ENCODE assay signal across 9 cellular contexts in genomic region chr19:46546194-46546896, GRCh38. TPM values are rescaled to one million over a fixed set of nuclear protein-coding genes. Genes with fewer than 3 reads are reported as not detected.
A peak's percentile ranks its signal among the peaks of the same experiment; 100 is the strongest.
DNase-seq lines count a peak whose midpoint lies in the region; ATAC-seq and TF ChIP-seq lines count a peak whose summit lies in the region.
"Had no signal": no experiment of that assay in that cellular context is flagged by ENCODE, and none has a peak within 500 bp of the region (broad histone marks: within the 10 kb centered on the region; RNA-seq: fewer than 3 reads in every experiment).

No MANE protein-coding gene starts in this region.

- no peak overlapping the region for H3K4ac ChIP-seq in neuronal stem cell (ENCODE audit: low read length)

- H3K27ac ChIP-seq in OCI-LY7 (ENCODE audit: low read depth, low read length, poor library complexity, severe bottlenecking) (no peak overlapping the region), neuronal stem cell (replicated peaks; ENCODE audit: low read length) (no peak overlapping the region)
- H3K27ac ChIP-seq: Peyer's patch had no signal

- no peaks in the 10 kb centered on the region for H3K79me1 ChIP-seq in neuronal stem cell (ENCODE audit: low read depth, low read length)

- no peaks in the 10 kb centered on the region for H4K20me1 ChIP-seq in OCI-LY7 (ENCODE audit: insufficient read depth, low read length)

- H3K9me2 ChIP-seq in OCI-LY7 (ENCODE audit: insufficient read depth, low read length), result no peaks in the 10 kb centered on the region

- no peak overlapping the region for H3K14ac ChIP-seq in neuronal stem cell (ENCODE audit: low read length)

- no peak overlapping the region for H2BK12ac ChIP-seq in neuronal stem cell (ENCODE audit: low read length)

- H4K91ac ChIP-seq in neuronal stem cell (ENCODE audit: low read depth, low read length, poor library complexity), result no peak overlapping the region

- ATAC-seq in GM21381 (IDR thresholded peaks at IDR 0.05; ENCODE audit: unreplicated experiment), result no peak
- no peak for ATAC-seq in HG02970 (IDR thresholded peaks at IDR 0.05; ENCODE audit: low FRiP score, unreplicated experiment)

- H3K36me3 ChIP-seq in OCI-LY7 (ENCODE audit: insufficient read depth, low read length) (no peaks in the 10 kb centered on the region), neuronal stem cell (replicated peaks in 1 of 2; ENCODE audit: control insufficient read depth in 2 of 2, insufficient read depth in 2 of 2, low read length in 2 of 2) (no peaks in the 10 kb centered on the region)
- H3K36me3 ChIP-seq: Peyer's patch had no signal

- intact Hi-C loops in OCI-LY7 (cut with micrococcal nuclease; ENCODE audit: unreplicated experiment), result no loop called here

- CTCF ChIA-PET in OCI-LY7 (lab: Charles Lee; ENCODE audit: unreplicated experiment), result no interaction called here

- no peak overlapping the region for H3K23ac ChIP-seq in neuronal stem cell (ENCODE audit: low read depth, low read length, poor library complexity)

- H2BK120ac ChIP-seq in neuronal stem cell (ENCODE audit: low read depth, low read length), result no peak overlapping the region

- H3K18ac ChIP-seq in neuronal stem cell (ENCODE audit: low read length), result peak overlapping the region; percentile 1

- H3K4me1 ChIP-seq in OCI-LY7 (ENCODE audit: insufficient read depth, low read length, poor library complexity, severe bottlenecking) (no peaks in the 10 kb centered on the region), neuronal stem cell (ENCODE audit: control insufficient read depth in 2 of 2, insufficient read depth in 1 of 2, low read depth in 1 of 2, low read length in 2 of 2) (peaks cover 0 to 3% of the 10 kb centered on the region in 2 donors)
- H3K4me1 ChIP-seq: Peyer's patch had no signal

- WGBS in neuronal stem cell (ENCODE audit: extremely low coverage in 2 of 2, insufficient read length in 2 of 2, insufficient replicate concordance in 1 of 2), 2 donors, result no CpG with 5 or more reads among the region's 7 CpGs

- DNase-seq in NCI-H524 (lab: John Stamatoyannopoulos, UW) (peak; percentile 5 to 39), NCI-H524 treated with DMSO at 0.1 percent for 48 hours (lab: John Stamatoyannopoulos, UW) (no peak), OCI-LY7 (ENCODE audit: low spot score) (peak; percentile 29), fibroblast of mammary gland (ENCODE audit: low read depth) (peak; percentile 48), neuronal stem cell (ENCODE audit: low spot score) (no peak)
- DNase-seq in central memory CD4-positive, alpha-beta T cell, result no peak

- H2BK15ac ChIP-seq in neuronal stem cell (ENCODE audit: low read length), result no peak overlapping the region

- BruUV-seq in OCI-LY7 (replicated peaks; lab: Mats Ljungman, UMichigan), result no TSS peak

- TF ChIP-seq CTCF in OCI-LY7 (conservative IDR thresholded peaks at IDR 0.05; ENCODE audit: low read length) (no peak), fibroblast of mammary gland (conservative IDR thresholded peaks at IDR 0.05; ENCODE audit: control insufficient read depth, insufficient read depth, low read depth, low read length) (no peak)

- H3K9ac ChIP-seq in neuronal stem cell (ENCODE audit: low read depth, low read length, poor library complexity), result no peak overlapping the region

- H4K8ac ChIP-seq in neuronal stem cell (ENCODE audit: low read depth, low read length), result no peak overlapping the region

- H2BK5ac ChIP-seq in neuronal stem cell (ENCODE audit: low read length), result no peak overlapping the region

- H3K4me3 ChIP-seq in OCI-LY7 (ENCODE audit: low read depth, low read length, poor library complexity, severe bottlenecking) (no peak overlapping the region), fibroblast of mammary gland (ENCODE audit: control insufficient read depth, low read depth, low read length) (no peak overlapping the region), neuronal stem cell (ENCODE audit: low read length in 2 of 2) (no peak overlapping the region)

- no peaks in the 10 kb centered on the region for H3K27me3 ChIP-seq in neuronal stem cell (ENCODE audit: control insufficient read depth in 3 of 3, insufficient read depth in 3 of 3, low read depth in 1 of 3, low read length in 3 of 3)
- H3K27me3 ChIP-seq: Peyer's patch had no signal

- POLR2A ChIA-PET in OCI-LY7 (lab: Charles Lee), result no interaction called here

- H3K9me3 ChIP-seq in OCI-LY7 (ENCODE audit: low read length) (0 out of 2 replicates have a peak, but pooled peaks cover 7% of the 10 kb centered on the region), neuronal stem cell (replicated peaks in 1 of 2; ENCODE audit: control insufficient read depth in 2 of 2, insufficient read depth in 1 of 2, low read depth in 1 of 2, low read length in 2 of 2) (peaks cover 4 to 18% of the 10 kb centered on the region in 2 donors)

- H3K79me2 ChIP-seq in OCI-LY7 (ENCODE audit: insufficient read depth, low read depth, low read length), result no peaks in the 10 kb centered on the region

- no peak overlapping the region for H2AFZ ChIP-seq in OCI-LY7 (ENCODE audit: low read length)
- peak overlapping the region; percentile 53 for H2AFZ ChIP-seq in neuronal stem cell (ENCODE audit: low read length)

- H3K4me2 ChIP-seq in OCI-LY7 (ENCODE audit: low read length), result no peak overlapping the region
- peak overlapping the region; percentile 41 for H3K4me2 ChIP-seq in neuronal stem cell (ENCODE audit: insufficient read depth, low read length, poor library complexity, severe bottlenecking)

- no peak overlapping the region for H2AK5ac ChIP-seq in neuronal stem cell (ENCODE audit: low read depth, low read length)

RNA-seq across cellular contexts. Expression of gene PNMA8B, which starts 50.7 kb away (rescaled TPM):
- total RNA-seq in OCI-LY7 (2014; rRNA removed; shearing (Covaris generic)), result 1.9 and 2.0 TPM in 2 replicates
- total RNA-seq in OCI-LY7 (2022), result 0.33 and 0.40 TPM in 2 replicates
- 1.1 TPM for polyA plus RNA-seq in neuronal stem cell (2013, experiment 1 of 2)
- 1.1 TPM for polyA plus RNA-seq in neuronal stem cell (2013, experiment 2 of 2)

RNA-seq across cellular contexts. Expression of gene CALM3, which starts 54.8 kb away (rescaled TPM):
- total RNA-seq in OCI-LY7 (2014; rRNA removed; shearing (Covaris generic)), result 175 and 205 TPM in 2 replicates
- 198 and 246 TPM in 2 replicates for total RNA-seq in OCI-LY7 (2022)
- 426 TPM for polyA plus RNA-seq in neuronal stem cell (2013, experiment 1 of 2)
- polyA plus RNA-seq in neuronal stem cell (2013, experiment 2 of 2), result 419 TPM

Comparison
In these comparisons a context has a peak if more than half of its experiments do, and no peak if none do; other contexts are left out.
1. DNase-seq: peak in NCI-H524 (2 of 2), OCI-LY7 (single experiment) and fibroblast of mammary gland (single experiment); none in NCI-H524 treated with DMSO at 0.1 percent for 48 hours (single experiment), neuronal stem cell (single experiment) and central memory CD4-positive, alpha-beta T cell (single experiment).